ENCODE assay signal across 22 cellular contexts in genomic region chr21:42150458-42151085, GRCh38.
A peak's percentile ranks its signal among the peaks of the same experiment; 100 is the strongest.
DNase-seq lines count a peak whose midpoint lies in the region; ATAC-seq, FAIRE-seq and TF ChIP-seq lines count a peak whose summit lies in the region.
"Had no signal": no experiment of that assay in that cellular context is flagged by ENCODE, and none has a peak within 500 bp of the region (broad histone marks: within the 10 kb centered on the region; RNA-seq: fewer than 3 reads in every experiment).

No MANE protein-coding gene starts in this region.

- ATAC-seq in sciatic nerve (no peak), HG02852 (IDR thresholded peaks at IDR 0.05; ENCODE audit: unreplicated experiment) (no peak)
- ATAC-seq: A549 had no signal

- H3K4me1 ChIP-seq in kidney (ENCODE audit: control insufficient read depth in 1 of 2, insufficient read depth in 1 of 2, low read depth in 1 of 2, low read length in 2 of 2), result peaks cover 4 to 8% of the 10 kb centered on the region in 2 donors
- H3K4me1 ChIP-seq: A549 had no signal

- DNase-seq in activated naive CD4-positive, alpha-beta T cell treated with anti-CD3 and anti-CD28 coated beads, Interleukin-2, amount 10 ng/mL, durations not matched to agents 7 days and 5 days, result no peak
- no peak for DNase-seq in activated naive CD4-positive, alpha-beta T cell treated with Interleukin-2 at 50 U/mL for 16 hours
- DNase-seq in kidney, result peak; percentile 66
- DNase-seq in sciatic nerve (ENCODE audit: low spot score), result peak; percentile 56
- DNase-seq in epidermal melanocyte (ENCODE audit: insufficient read length, low spot score), result no peak
- DNase-seq in SIG-M5 (lab: John Stamatoyannopoulos, UW), result no peak
- DNase-seq: EL; GF-D8; Karpas-422; MV-4-11; NCI-H1105 treated with DMSO at 0.1 percent for 48 hours; NCI-H2029 treated with DMSO at 0.1 percent for 48 hours; NCI-H2171; NCI-H345; NCI-H524; NCI-H774; NK-92 treated with Interleukin-12 subunit alpha and Interleukin-12 subunit beta, amount 100 ng/mL, for 24 hours had no signal

- no peak for FAIRE-seq in kidney (lab: Jason Lieb, UNC)
- FAIRE-seq: A549, GM19239 had no signal

- no peaks in the 10 kb centered on the region for H3K36me3 ChIP-seq in kidney (ENCODE audit: control insufficient read depth in 1 of 2, insufficient read depth in 2 of 2, low read length in 2 of 2)

- TF ChIP-seq CTCF in VCaP (conservative IDR thresholded peaks at IDR 0.05), result no peak
- TF ChIP-seq CTCF in kidney (IDR thresholded peaks at IDR 0.05; ENCODE audit: borderline replicate concordance, extremely low read depth, insufficient read depth), result no peak

- peak overlapping the region; percentile 64 for H3K27ac Mint-ChIP-seq in activated naive CD4-positive, alpha-beta T cell treated with anti-CD3 and anti-CD28 coated beads, Interleukin-2, amount 10 ng/mL, durations not matched to agents 7 days and 5 days
- H3K27ac Mint-ChIP-seq: B cell had no signal

- no peaks in the 10 kb centered on the region for H3K9me3 ChIP-seq in kidney (ENCODE audit: control insufficient read depth in 1 of 2, low read length in 2 of 2)
- H3K9me3 ChIP-seq: A549 had no signal

- H3K36me3 Mint-ChIP-seq in activated naive CD4-positive, alpha-beta T cell treated with anti-CD3 and anti-CD28 coated beads, Interleukin-2, amount 10 ng/mL, durations not matched to agents 7 days and 5 days, result no peaks in the 10 kb centered on the region

- intact Hi-C loops in kidney (cut with DNase I), result no loop called here
- intact Hi-C loops in sciatic nerve (cut with DNase I), result loop anchor here (10.0 kb wide), 1 partner anchor 104 kb away; no protein-coding TSS in a partner anchor

- peaks cover 33% of the 10 kb centered on the region for H3K27me3 Mint-ChIP-seq in activated naive CD4-positive, alpha-beta T cell treated with anti-CD3 and anti-CD28 coated beads, Interleukin-2, amount 10 ng/mL, durations not matched to agents 7 days and 5 days

- CTCF ChIA-PET in activated naive CD4-positive, alpha-beta T cell treated with anti-CD3 and anti-CD28 coated beads, Interleukin-2, amount 10 ng/mL, durations not matched to agents 7 days and 5 days (lab: Charles Lee), result interaction anchor here (1.0 kb wide), 1 partner anchor 108 kb away, joined by 3 read pairs; no protein-coding TSS in a partner anchor

- H3K4me3 Mint-ChIP-seq in activated naive CD4-positive, alpha-beta T cell treated with anti-CD3 and anti-CD28 coated beads, Interleukin-2, amount 10 ng/mL, durations not matched to agents 7 days and 5 days, result no peak overlapping the region
- H3K4me3 Mint-ChIP-seq: B cell had no signal

- H3K4me3 ChIP-seq in kidney (ENCODE audit: low read length in 2 of 2), result no peak overlapping the region
- H3K4me3 ChIP-seq: A549 had no signal

- H3K27ac ChIP-seq in VCaP (peak overlapping the region; percentile 81), kidney (ENCODE audit: low read depth in 2 of 2, low read length in 2 of 2) (no peak overlapping the region)
- H3K27ac ChIP-seq: A549 had no signal

- no peak overlapping the region for H3K9ac ChIP-seq in kidney (ENCODE audit: low read length in 2 of 2)

- H3K9me3 Mint-ChIP-seq in activated naive CD4-positive, alpha-beta T cell treated with anti-CD3 and anti-CD28 coated beads, Interleukin-2, amount 10 ng/mL, durations not matched to agents 7 days and 5 days, result no peaks in the 10 kb centered on the region

- H3K4me1 Mint-ChIP-seq in activated naive CD4-positive, alpha-beta T cell treated with anti-CD3 and anti-CD28 coated beads, Interleukin-2, amount 10 ng/mL, durations not matched to agents 7 days and 5 days, result peaks cover 3% of the 10 kb centered on the region

Comparison
In these comparisons a context has a peak if more than half of its experiments do, and no peak if none do; other contexts are left out.
1. DNase-seq: peak in kidney (single experiment) and sciatic nerve (single experiment); none in activated naive CD4-positive, alpha-beta T cell treated with anti-CD3 and anti-CD28 coated beads, Interleukin-2, amount 10 ng/mL, durations not matched to agents 7 days and 5 days (single experiment), activated naive CD4-positive, alpha-beta T cell treated with Interleukin-2 at 50 U/mL for 16 hours (single experiment), epidermal melanocyte (single experiment) and SIG-M5 (single experiment).